8 cellular contexts compared by ENCODE assay signal in genomic region chr10:12068467-12069269, GRCh38. TPM values are rescaled to one million over a fixed set of nuclear protein-coding genes. Genes with fewer than 3 reads are reported as not detected.
A peak's percentile ranks its signal among the peaks of the same experiment; 100 is the strongest.
DNase-seq lines count a peak whose midpoint lies in the region; ATAC-seq lines count a peak whose summit lies in the region.

Gene DHTKD1 (plus strand): TSS chr10:12068954. CDS start chr10:12069034, 80 bp downstream.

- no peaks in the 10 kb centered on the region for H3K27me3 Mint-ChIP-seq in IgD-negative memory B cell

- H3K36me3 Mint-ChIP-seq in IgD-negative memory B cell, result no peaks in the 10 kb centered on the region

- DNase-seq in DMS153 treated with DMSO at 0.1 percent for 48 hours (lab: John Stamatoyannopoulos, UW; ENCODE audit: unreplicated experiment), result peak; percentile 57
- peak; percentile 88 for DNase-seq in OCI-M2 (lab: John Stamatoyannopoulos, UW; ENCODE audit: unreplicated experiment)
- peak; percentile 100 for DNase-seq in activated T-cell treated with anti-CD3 and anti-CD28 coated beads for 48 hours (ENCODE audit: low read depth)
- peak; percentile 93 for DNase-seq in epithelial cell of prostate (ENCODE audit: low read depth, low spot score)
- peak; percentile 98 for DNase-seq in mucosa of gallbladder (ENCODE audit: low spot score)
- DNase-seq in stimulated activated CD8-positive, alpha-beta memory T cell treated with anti-CD3 and anti-CD28 coated beads, Interleukin-4, amount 100 ng/mL, for 4 hours (ENCODE audit: low read depth in 2 of 2, low spot score in 1 of 2), result peak; percentile 97 to 98

- peak within 1 kb of the TSS; percentile 66 for H3K27ac ChIP-seq in epithelial cell of prostate

- peak within 1 kb of the TSS; percentile 93 to 97 (median 94) for H3K27ac Mint-ChIP-seq in IgD-negative memory B cell

- peaks cover 0 to 1% (median 0%) of the 10 kb centered on the region in 3 donors for H3K9me3 Mint-ChIP-seq in IgD-negative memory B cell

- peak; percentile 97 for ATAC-seq in GM21529 (IDR thresholded peaks at IDR 0.05; ENCODE audit: unreplicated experiment)

- H3K4me1 Mint-ChIP-seq in IgD-negative memory B cell, result peaks cover 22 to 33% (median 25%) of the 10 kb centered on the region in 3 donors

- peak within 1 kb of the TSS; percentile 82 to 95 (median 92) for H3K4me3 Mint-ChIP-seq in IgD-negative memory B cell

RNA-seq across cellular contexts. Expression of gene DHTKD1, which starts in this region (rescaled TPM):
- 26.3 TPM for polyA plus RNA-seq in IgD-negative memory B cell
- total RNA-seq in mucosa of gallbladder, result 22.3 TPM

Comparison
In these comparisons a context has a peak if more than half of its experiments do, and no peak if none do; other contexts are left out.
1. Peak in every context shown above with its lines: DNase-seq, ATAC-seq and H3K27ac ChIP-seq.